Comparison of ENCODE assay signal across 1 cellular context in genomic region chr16:24553983-24554382, GRCh38.
TF ChIP-seq lines count a peak whose summit lies in the region.

No MANE protein-coding gene starts in this region.

TF ChIP-seq in SK-N-SH treated with all-trans-retinoic acid at 6 μM for 48 hours, 23 proteins besides CTCF, POLR2A, EP300 and RAD21 (continued from another document):
- no peak for TF ChIP-seq POU6F1 (CRISPR knock-in tag; IDR thresholded peaks at IDR 0.05; ENCODE audit: borderline replicate concordance, low read depth)
- no peak for TF ChIP-seq CREB5 (CRISPR knock-in tag; IDR thresholded peaks at IDR 0.05; ENCODE audit: low read depth)
- no peak for TF ChIP-seq SNAI2 (CRISPR knock-in tag; IDR thresholded peaks at IDR 0.05)
- no peak for TF ChIP-seq BACH2 (CRISPR knock-in tag; IDR thresholded peaks at IDR 0.05; ENCODE audit: borderline replicate concordance)
- TF ChIP-seq GLIS3 (CRISPR knock-in tag; IDR thresholded peaks at IDR 0.05), result no peak
- no peak for TF ChIP-seq ARNTL (CRISPR knock-in tag; IDR thresholded peaks at IDR 0.05; ENCODE audit: borderline replicate concordance, low read depth)
- no peak for TF ChIP-seq ZNF565 (CRISPR knock-in tag; conservative IDR thresholded peaks at IDR 0.05; ENCODE audit: low read depth)
